In the genomic region with DNA sequence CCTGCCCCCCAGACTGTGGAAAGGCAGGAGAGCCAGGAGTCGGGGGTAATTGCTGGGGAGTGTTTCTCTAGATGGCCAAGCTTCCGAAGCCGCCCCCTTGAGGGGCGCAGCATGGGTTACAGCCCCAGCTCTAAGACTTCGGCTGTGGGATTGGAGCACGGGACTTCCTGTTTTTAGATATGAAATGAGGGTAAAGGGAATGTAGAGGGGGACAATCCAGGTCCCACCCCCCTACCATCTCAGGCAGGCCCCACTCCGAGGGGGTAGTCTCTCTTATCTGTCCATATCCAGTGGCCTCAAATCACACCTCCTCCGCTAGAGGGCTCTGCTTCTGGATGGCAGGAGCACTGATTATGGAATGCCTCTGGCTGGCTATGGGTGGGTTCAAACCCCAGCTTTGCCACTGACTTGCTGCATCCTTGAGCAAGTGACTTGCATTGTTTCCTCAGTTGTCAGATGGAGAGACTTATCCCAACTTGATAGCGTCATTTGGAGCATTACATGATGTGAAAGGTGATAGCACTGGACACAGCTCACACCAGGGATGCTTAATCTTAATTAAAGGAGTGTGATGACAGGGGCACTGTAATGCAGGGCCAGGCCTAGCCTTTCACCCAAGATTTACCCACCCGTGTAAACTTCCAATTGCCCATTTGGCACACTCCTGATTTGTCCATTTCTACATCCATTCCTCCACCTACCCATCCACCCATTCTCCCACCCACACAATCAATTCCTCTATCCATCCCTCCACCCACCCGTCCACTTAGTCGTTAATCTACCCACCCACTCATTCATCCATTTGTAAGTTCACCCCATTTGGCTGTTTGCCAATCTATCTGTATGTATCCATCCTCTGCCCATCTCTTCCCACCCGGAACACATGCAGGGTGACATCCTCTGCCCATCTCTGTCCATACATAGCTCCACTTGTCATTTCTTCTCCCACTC, we compare ENCODE assay signal across 8 cellular contexts. TPM values are rescaled to one million over a fixed set of nuclear protein-coding genes. Genes with fewer than 3 reads are reported as not detected.
A peak's percentile ranks its signal among the peaks of the same experiment; 100 is the strongest.
DNase-seq lines count a peak whose midpoint lies in the region; ATAC-seq, FAIRE-seq and TF ChIP-seq lines count a peak whose summit lies in the region.

No MANE protein-coding gene starts in this region.

- H3K4me3 Mint-ChIP-seq in CD4-positive, alpha-beta memory T cell = peak overlapping the region; percentile 25 to 71 (median 62)

- intact Hi-C loops in CD4-positive, alpha-beta memory T cell (cut with micrococcal nuclease) = no loop called here

- peak in 3 of 5 donors; percentile 12 to 27 (median 23) for DNase-seq in CD4-positive, alpha-beta memory T cell
- DNase-seq in HFF-Myc (ENCODE audit: extremely low read depth, low read depth) (no peak), SJSA1 (ENCODE audit: low read depth in 1 of 2, low spot score in 2 of 2) (peak; percentile 23 to 53), bronchial epithelial cell (ENCODE audit: low read depth) (peak; percentile 35), islet precursor cell (peak; percentile 69), GOT3 (lab: John Stamatoyannopoulos, UW) (no peak)
- peak; percentile 30 for DNase-seq in stimulated activated CD4-positive, alpha-beta T cell treated with anti-CD3 and anti-CD28 coated beads, Interleukin-4, amount 100 ng/mL, for 24 hours

- H3K27ac ChIP-seq in CD4-positive, alpha-beta memory T cell (ENCODE audit: low read depth, low read length) = no peak overlapping the region
- no peak overlapping the region for H3K27ac ChIP-seq in SJSA1

- no peak for ATAC-seq in HG02642 (IDR thresholded peaks at IDR 0.05; ENCODE audit: poor library complexity, unreplicated experiment)

- no peak overlapping the region for H3K4me3 ChIP-seq in CD4-positive, alpha-beta memory T cell (ENCODE audit: low read length in 2 of 2)
- H3K4me3 ChIP-seq in HFF-Myc (replicated peaks; ENCODE audit: low read depth, low read length) (peak overlapping the region; percentile 24), SJSA1 (no peak overlapping the region), bronchial epithelial cell (ENCODE audit: low read depth, low read length) (no peak overlapping the region)

- CTCF ChIA-PET in CD4-positive, alpha-beta memory T cell (lab: Charles Lee; ENCODE audit: partially characterized antibody) = interaction anchor here (1.1 to 4.6 kb wide), 4 partner anchors 10 to 205 kb away, joined by 3 to 23 read pairs (median 8); a partner anchor contains a TSS

- POLR2A ChIA-PET in CD4-positive, alpha-beta memory T cell (lab: Charles Lee; ENCODE audit: partially characterized antibody) = interaction anchor here (0.6 to 3.3 kb wide), 6 partner anchors 14 to 200 kb away, joined by 3 to 19 read pairs (median 10); a partner anchor contains a TSS

- no peaks in the 10 kb centered on the region for H3K36me3 ChIP-seq in CD4-positive, alpha-beta memory T cell (ENCODE audit: insufficient read depth, low read length)
- H3K36me3 ChIP-seq in SJSA1 (no peaks in the 10 kb centered on the region), bronchial epithelial cell (ENCODE audit: control insufficient read depth, insufficient read depth, low read length) (no peaks in the 10 kb centered on the region)

- no peaks in the 10 kb centered on the region for H3K27me3 ChIP-seq in CD4-positive, alpha-beta memory T cell (ENCODE audit: insufficient read depth, low read length)
- H3K27me3 ChIP-seq in SJSA1 (replicated peaks) = no peaks in the 10 kb centered on the region
- H3K27me3 ChIP-seq in bronchial epithelial cell (ENCODE audit: control insufficient read depth, insufficient read depth, low read length) = no peaks in the 10 kb centered on the region

- H3K9me3 Mint-ChIP-seq in CD4-positive, alpha-beta memory T cell = no peaks in the 10 kb centered on the region

- H3K9me3 ChIP-seq in CD4-positive, alpha-beta memory T cell (ENCODE audit: control insufficient read depth in 1 of 2, low read length in 2 of 2) = no peaks in the 10 kb centered on the region
- no peaks in the 10 kb centered on the region for H3K9me3 ChIP-seq in SJSA1 (replicated peaks)

- peaks cover 7 to 23% (median 11%) of the 10 kb centered on the region in 4 donors for H3K4me1 Mint-ChIP-seq in CD4-positive, alpha-beta memory T cell

- peaks cover 9% of the 10 kb centered on the region for H3K4me1 ChIP-seq in CD4-positive, alpha-beta memory T cell (ENCODE audit: insufficient read depth, low read length)
- H3K4me1 ChIP-seq in SJSA1 (replicated peaks) = peaks cover 4% of the 10 kb centered on the region; the same call in 1 of the 2 replicates

- FAIRE-seq in bronchial epithelial cell (lab: Jason Lieb, UNC) = no peak

- H3K27me3 Mint-ChIP-seq in CD4-positive, alpha-beta memory T cell = no peaks in the 10 kb centered on the region

- peaks cover 4 to 14% of the 10 kb centered on the region in 2 donors for H3K36me3 Mint-ChIP-seq in CD4-positive, alpha-beta memory T cell

- peak overlapping the region in 6 of 7 donors; percentile 7 to 82 (median 42) for H3K27ac Mint-ChIP-seq in CD4-positive, alpha-beta memory T cell

- TF ChIP-seq CTCF in HFF-Myc (IDR thresholded peaks at IDR 0.05; ENCODE audit: low read depth, low read length, missing control alignments) (peak; percentile 50), bronchial epithelial cell (IDR thresholded peaks at IDR 0.05; ENCODE audit: insufficient read depth, low read length, severe bottlenecking) (peak; percentile 62)

RNA-seq across cellular contexts. Expression of a gene that starts 0.8 kb away (rescaled TPM):
- 1 to 10 TPM; 1.8 to 1.9 TPM for total RNA-seq in CD4-positive, alpha-beta memory T cell
- 1 to 10 TPM in 1 of 2 donors, not detected in 1; 1.0 TPM for polyA plus RNA-seq in CD4-positive, alpha-beta memory T cell
- 0.18 TPM in 1 of 2 replicates, not detected in the other for total RNA-seq in SJSA1 (2014; rRNA removed; shearing (Covaris generic))
- total RNA-seq in bronchial epithelial cell = 0.26 and 0.64 TPM in 2 replicates

RNA-seq across cellular contexts. Expression of a gene that starts 15.1 kb away (rescaled TPM):
- 10 to 100 TPM; 92.0 to 94.5 TPM for total RNA-seq in CD4-positive, alpha-beta memory T cell
- 10 to 100 TPM; 16.5 to 45.6 TPM for polyA plus RNA-seq in CD4-positive, alpha-beta memory T cell
- 20.0 and 23.9 TPM in 2 replicates for total RNA-seq in SJSA1 (2014; rRNA removed; shearing (Covaris generic))
- total RNA-seq in bronchial epithelial cell = 18.4 and 23.0 TPM in 2 replicates

RNA-seq across cellular contexts. Expression of a gene that starts 29.6 kb away (rescaled TPM):
- 100 to 1,000 TPM in 1 of 2 experiments, 10 to 100 TPM in 1; 99.6 to 111 TPM for total RNA-seq in CD4-positive, alpha-beta memory T cell
- 10 to 100 TPM in 1 of 2 donors, 1 to 10 TPM in 1; 4.8 to 18.7 TPM for polyA plus RNA-seq in CD4-positive, alpha-beta memory T cell
- 17.0 and 19.5 TPM in 2 replicates for total RNA-seq in SJSA1 (2014; rRNA removed; shearing (Covaris generic))
- total RNA-seq in bronchial epithelial cell = 24.5 and 35.8 TPM in 2 replicates

RNA-seq across cellular contexts. Expression of a gene that starts 53.7 kb away (rescaled TPM):
- total RNA-seq in CD4-positive, alpha-beta memory T cell = 100 to 1,000 TPM; 117 to 118 TPM
- 100 to 1,000 TPM; 396 to 489 TPM for polyA plus RNA-seq in CD4-positive, alpha-beta memory T cell
- total RNA-seq in SJSA1 (2014; rRNA removed; shearing (Covaris generic)) = 8.0 and 10.8 TPM in 2 replicates
- total RNA-seq in bronchial epithelial cell = 3.2 and 6.8 TPM in 2 replicates

Comparison
In these comparisons a context has a peak if more than half of its experiments do, and no peak if none do; other contexts are left out.
1. DNase-seq: peak in CD4-positive, alpha-beta memory T cell (3 of 5), SJSA1 (2 of 2), bronchial epithelial cell (single experiment), islet precursor cell (single experiment) and stimulated activated CD4-positive, alpha-beta T cell treated with anti-CD3 and anti-CD28 coated beads, Interleukin-4, amount 100 ng/mL, for 24 hours (single experiment); none in HFF-Myc (single experiment) and GOT3 (single experiment).